ENCODE assay signal across 32 cellular contexts in genomic region chr1:23924601-23925000, GRCh38. TPM values are rescaled to one million over a fixed set of nuclear protein-coding genes. Genes with fewer than 3 reads are reported as not detected.
"Had no signal": no experiment of that assay in that cellular context is flagged by ENCODE, and none has a peak within 500 bp of the region (broad histone marks: within the 10 kb centered on the region; RNA-seq: fewer than 3 reads in every experiment).

No MANE protein-coding gene starts in this region.

- H3K4me1 ChIP-seq: SJCRH30 had no signal

- H3K27me3 ChIP-seq: adrenal gland had no signal

- DNase-seq: activated CD4-positive, alpha-beta T cell treated with anti-CD3 and anti-CD28 coated beads for 36 hours; activated CD4-positive, alpha-beta T cell treated with anti-CD3 and anti-CD28 coated beads, Interleukin-2, amount 10 ng/mL, durations not matched to agents 7 days and 5 days; activated CD4-positive, alpha-beta T cell treated with anti-CD3 and anti-CD28 coated beads, Interleukin-2, amount 50 U/mL, for 48 hours; activated CD8-positive, alpha-beta memory T cell treated with anti-CD3 and anti-CD28 coated beads, Interleukin-2, amount 50 U/mL, for 4 hours; activated CD8-positive, alpha-beta T cell treated with anti-CD3 and anti-CD28 coated beads, Interleukin-2, amount 10 ng/mL, durations not matched to agents 7 days and 5 days; activated gamma-delta T cell treated with Interleukin-2 at 50 U/mL for 16 hours; activated naive CD4-positive, alpha-beta T cell treated with anti-CD3 and anti-CD28 coated beads for 36 hours; activated T-cell treated with anti-CD3 and anti-CD28 coated beads for 4 hours; activated T-cell treated with anti-CD3 and anti-CD28 coated beads, Interleukin-2, amount 50 U/mL, for 4 hours; caudate nucleus; MM.1S; MV-4-11; NCI-H1092; NCI-H1436 treated with DMSO at 0.1 percent for 48 hours; NCI-H187 treated with DMSO at 0.1 percent for 48 hours; NCI-H2081 treated with DMSO at 0.1 percent for 48 hours; NCI-H226; NCI-H446 treated with DMSO at 0.1 percent for 48 hours; NCI-H524 treated with DMSO at 0.1 percent for 48 hours; SHP77; SJCRH30; T1000 had no signal

- H3K9me3 ChIP-seq: adrenal gland had no signal

- H3K4me3 ChIP-seq: adrenal gland, SJCRH30, SK-N-MC had no signal

- H3K36me3 Mint-ChIP-seq: activated naive CD4-positive, alpha-beta T cell treated with anti-CD3 and anti-CD28 coated beads, Interleukin-2, amount 50 U/mL, for 72 hours; brain had no signal

- H3K4me3 Mint-ChIP-seq: activated CD4-positive, alpha-beta T cell treated with anti-CD3 and anti-CD28 coated beads for 36 hours; activated CD4-positive, alpha-beta T cell treated with anti-CD3 and anti-CD28 coated beads, Interleukin-2, amount 10 ng/mL, durations not matched to agents 7 days and 5 days; activated CD8-positive, alpha-beta T cell treated with anti-CD3 and anti-CD28 coated beads, Interleukin-2, amount 10 ng/mL, durations not matched to agents 7 days and 5 days; activated naive CD4-positive, alpha-beta T cell treated with anti-CD3 and anti-CD28 coated beads for 36 hours; activated T-cell treated with anti-CD3 and anti-CD28 coated beads, Interleukin-2, amount 50 U/mL, for 4 hours; activated T-helper 1 cell treated with anti-CD3 and anti-CD28 coated beads, Interleukin-12 subunit alpha, Interleukin-12 subunit beta, Interleukin-2, Interleukin-4 antibody, amounts not matched to agents 30 ng/mL and 10 ng/mL and 1 ng/mL, durations not matched to agents 14 hours and 24 hours and 36 hours; brain had no signal

- H3K27ac ChIP-seq: adrenal gland, KMS-11, SJCRH30, SK-N-MC had no signal

- H3K27ac Mint-ChIP-seq: activated CD4-positive, alpha-beta T cell treated with anti-CD3 and anti-CD28 coated beads for 36 hours; activated CD4-positive, alpha-beta T cell treated with anti-CD3 and anti-CD28 coated beads, Interleukin-2, amount 10 ng/mL, durations not matched to agents 7 days and 5 days; activated CD8-positive, alpha-beta T cell treated with anti-CD3 and anti-CD28 coated beads, Interleukin-2, amount 10 ng/mL, durations not matched to agents 7 days and 5 days; activated naive CD4-positive, alpha-beta T cell treated with anti-CD3 and anti-CD28 coated beads for 36 hours; activated naive CD4-positive, alpha-beta T cell treated with anti-CD3 and anti-CD28 coated beads, Interleukin-2, amount 50 U/mL, for 72 hours; activated T-helper 1 cell treated with anti-CD3 and anti-CD28 coated beads, Interleukin-12 subunit alpha, Interleukin-12 subunit beta, Interleukin-2, Interleukin-4 antibody, amounts not matched to agents 30 ng/mL and 10 ng/mL and 1 ng/mL, durations not matched to agents 14 hours and 24 hours and 36 hours; brain had no signal

- ATAC-seq: activated CD4-positive, alpha-beta T cell treated with anti-CD3 and anti-CD28 coated beads for 36 hours; activated CD4-positive, CD25-positive, alpha-beta regulatory T cell treated with anti-CD3 and anti-CD28 coated beads, Interleukin-2, amount 50 U/mL, for 24 hours; activated CD8-positive, alpha-beta T cell treated with anti-CD3 and anti-CD28 coated beads, Interleukin-2, amount 10 ng/mL, durations not matched to agents 7 days and 5 days; activated naive CD4-positive, alpha-beta T cell treated with anti-CD3 and anti-CD28 coated beads, Interleukin-2, amount 50 U/mL, for 72 hours; activated T-cell treated with anti-CD3 and anti-CD28 coated beads, Interleukin-2, amount 50 U/mL, for 4 hours; Panc1 had no signal

- H3K36me3 ChIP-seq: adrenal gland, SJCRH30 had no signal

- H3K9me3 Mint-ChIP-seq: activated CD4-positive, alpha-beta T cell treated with anti-CD3 and anti-CD28 coated beads, Interleukin-2, amount 10 ng/mL, durations not matched to agents 7 days and 5 days; activated naive CD4-positive, alpha-beta T cell treated with anti-CD3 and anti-CD28 coated beads for 36 hours; activated naive CD4-positive, alpha-beta T cell treated with anti-CD3 and anti-CD28 coated beads, Interleukin-2, amount 50 U/mL, for 72 hours; activated T-cell treated with anti-CD3 and anti-CD28 coated beads, Interleukin-2, amount 50 U/mL, for 4 hours; activated T-helper 1 cell treated with anti-CD3 and anti-CD28 coated beads, Interleukin-12 subunit alpha, Interleukin-12 subunit beta, Interleukin-2, Interleukin-4 antibody, amounts not matched to agents 30 ng/mL and 10 ng/mL and 1 ng/mL, durations not matched to agents 14 hours and 24 hours and 36 hours; brain had no signal

RNA-seq across cellular contexts. Expression of gene CNR2, which starts 11.4 kb away (rescaled TPM):
- total RNA-seq: activated CD4-positive, alpha-beta T cell treated with anti-CD3 and anti-CD28 coated beads for 36 hours; activated naive CD4-positive, alpha-beta T cell treated with anti-CD3 and anti-CD28 coated beads for 36 hours; activated T-helper 1 cell treated with anti-CD3 and anti-CD28 coated beads, Interleukin-12 subunit alpha, Interleukin-12 subunit beta, Interleukin-2, Interleukin-4 antibody, amounts not matched to agents 30 ng/mL and 10 ng/mL and 1 ng/mL, durations not matched to agents 14 hours and 24 hours and 36 hours; bronchial epithelial cell; RPMI7951; SJCRH30 had no signal
